ENCODE assay signal across 25 cellular contexts in the genomic region with DNA sequence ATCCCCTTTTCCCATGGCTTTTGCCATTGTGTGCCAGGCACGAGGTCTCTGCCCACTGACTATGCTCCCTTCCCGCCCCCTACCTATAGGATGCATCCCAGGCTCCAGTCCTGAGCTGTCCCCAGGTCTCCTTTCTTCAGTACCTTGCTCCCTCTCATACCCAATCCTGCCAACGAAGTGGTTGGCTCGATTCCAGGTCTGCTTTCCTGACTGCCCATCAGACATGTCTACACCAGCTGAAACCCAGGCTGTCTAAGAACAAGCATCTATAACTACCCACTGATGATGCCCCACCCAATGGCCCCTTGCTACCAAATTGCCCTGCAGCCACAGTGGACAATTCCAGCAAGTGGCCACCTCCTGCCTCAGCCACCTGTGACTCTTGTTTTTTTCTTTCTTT.
DNase-seq lines count a peak whose midpoint lies in the region; ATAC-seq, FAIRE-seq and TF ChIP-seq lines count a peak whose summit lies in the region.
"Had no signal": no experiment of that assay in that cellular context is flagged by ENCODE, and none has a peak within 500 bp of the region (broad histone marks: within the 10 kb centered on the region; RNA-seq: fewer than 3 reads in every experiment).

No MANE protein-coding gene starts in this region.

- H3K9me2 ChIP-seq in SK-N-SH: no peaks in the 10 kb centered on the region

- no peaks in the 10 kb centered on the region for H3K27me3 ChIP-seq in SK-N-SH (ENCODE audit: insufficient read depth)

- no peaks in the 10 kb centered on the region for H3K36me3 ChIP-seq in SK-N-SH (replicated peaks in 1 of 2; ENCODE audit: control insufficient read depth in 1 of 2, insufficient read depth in 2 of 2, low read length in 1 of 2)

- TF ChIP-seq EP300 in SK-N-SH (IDR thresholded peaks at IDR 0.05; ENCODE audit: borderline replicate concordance in 1 of 2, low read depth in 1 of 2, low read length in 1 of 2): no peak

- no peak overlapping the region for H3K9ac ChIP-seq in SK-N-SH
- H3K9ac ChIP-seq: GM23248 had no signal

- peaks cover 0 to 31% of the 10 kb centered on the region in 2 experiments; a peak in 1 of 4 replicates for H3K4me1 ChIP-seq in SK-N-SH (ENCODE audit: control insufficient read depth in 1 of 2, insufficient read depth in 2 of 2, low read depth in 1 of 2, low read length in 1 of 2)

- no peak overlapping the region for H3K27ac Mint-ChIP-seq in chondrocyte (ENCODE audit: unreplicated experiment)
- H3K27ac Mint-ChIP-seq: H9 had no signal

- no peak for TF ChIP-seq RAD21 in SK-N-SH (IDR thresholded peaks at IDR 0.05; ENCODE audit: low read length)

- H3K9me3 ChIP-seq in SK-N-SH: no peaks in the 10 kb centered on the region

- H3K27ac ChIP-seq in SK-N-SH (ENCODE audit: low read depth in 2 of 2, low read length in 1 of 2): no peak overlapping the region
- H3K27ac ChIP-seq: 22Rv1, PC-9, RWPE1 had no signal

- no peak for TF ChIP-seq CTCF in SK-N-SH (IDR thresholded peaks at IDR 0.05)
- no peak for TF ChIP-seq CTCF in chondrocyte (IDR thresholded peaks at IDR 0.05)

- DNase-seq in DMS 273 (lab: John Stamatoyannopoulos, UW; ENCODE audit: unreplicated experiment) (peak; percentile 18), DMS 273 treated with DMSO at 0.1 percent for 48 hours (lab: John Stamatoyannopoulos, UW) (no peak), SK-N-SH (no peak), chondrocyte (ENCODE audit: low spot score) (no peak), urothelium cell line (ENCODE audit: low spot score) (no peak), NCI-H2029 treated with DMSO at 0.1 percent for 48 hours (lab: John Stamatoyannopoulos, UW) (no peak)
- DNase-seq: AML-193; C1 segment of cervical spinal cord; CD8-positive, alpha-beta memory T cell; H9; Karpas-422; MV-4-11; NCI-H1417; NCI-H1694 treated with DMSO at 0.1 percent for 48 hours; NCI-H2107; NCI-H2227 treated with DMSO at 0.1 percent for 48 hours; NCI-H524 had no signal

- H3K4me2 ChIP-seq in SK-N-SH: peak overlapping the region; percentile 40; the same call in 1 of the 2 replicates

- H3K79me2 ChIP-seq in SK-N-SH (ENCODE audit: insufficient read depth): no peaks in the 10 kb centered on the region

- POLR2A ChIA-PET in SK-N-SH (lab: Yijun Ruan, JAX): no interaction called here

- no peak overlapping the region for H3K4me3 ChIP-seq in SK-N-SH (ENCODE audit: low read depth in 2 of 2, low read length in 1 of 2)
- H3K4me3 ChIP-seq: GM12878, GM23248, PC-9 had no signal

- FAIRE-seq in urothelium cell line (lab: Jason Lieb, UNC): peak; percentile 83
- FAIRE-seq: GM12878 had no signal

- peak overlapping the region; percentile 20 for H3K4me3 Mint-ChIP-seq in chondrocyte (ENCODE audit: unreplicated experiment)
- H3K4me3 Mint-ChIP-seq: CD8-positive, alpha-beta memory T cell; H9; IgD-negative memory B cell had no signal

- no peaks in the 10 kb centered on the region for H4K20me1 ChIP-seq in SK-N-SH (ENCODE audit: insufficient read depth)

- H3K4me1 Mint-ChIP-seq in chondrocyte (ENCODE audit: low read depth): peaks cover 56% of the 10 kb centered on the region
- H3K4me1 Mint-ChIP-seq: CD8-positive, alpha-beta memory T cell; IgD-negative memory B cell had no signal

- 47% methylated on average over 4 of the region's 4 CpGs for WGBS in SK-N-SH (ENCODE audit: low lambda C conversion rate)

- no peak for ATAC-seq in SK-N-SH treated with all-trans-retinoic acid at 6 μM for 48 hours
- ATAC-seq in GM19463 (IDR thresholded peaks at IDR 0.05; ENCODE audit: unreplicated experiment): no peak
- ATAC-seq: GM12878 had no signal

- H3K9me3 Mint-ChIP-seq in chondrocyte (ENCODE audit: low read depth): no peaks in the 10 kb centered on the region
- H3K9me3 Mint-ChIP-seq: H9 had no signal

- no peak overlapping the region for H2AFZ ChIP-seq in SK-N-SH (ENCODE audit: low read depth)
- H2AFZ ChIP-seq: GM23248, PC-9 had no signal

- no peaks in the 10 kb centered on the region for H3K36me3 Mint-ChIP-seq in chondrocyte (ENCODE audit: low read depth)
- H3K36me3 Mint-ChIP-seq: IgD-negative memory B cell had no signal

- CTCF ChIA-PET in SK-N-SH (lab: Yijun Ruan, JAX): interaction anchor here (1.2 to 2.6 kb wide), 2 partner anchors 40 to 43 kb away, joined by 4 to 8 read pairs; no protein-coding TSS in a partner anchor

- no peaks in the 10 kb centered on the region for H3K27me3 Mint-ChIP-seq in chondrocyte (ENCODE audit: low read depth)

- peaks cover 13% of the 10 kb centered on the region for H3F3A ChIP-seq in SK-N-SH (replicated peaks; ENCODE audit: insufficient read depth)

TF ChIP-seq in SK-N-SH, 30 proteins besides CTCF, POLR2A, EP300 and RAD21:
- TF ChIP-seq TAF1 (IDR thresholded peaks at IDR 0.05; ENCODE audit: borderline replicate concordance, low read depth, low read length) (no peak), ELF1 (IDR thresholded peaks at IDR 0.05) (no peak), FOSL2 (IDR thresholded peaks at IDR 0.05; ENCODE audit: borderline replicate concordance, low read depth) (no peak), GABPA (IDR thresholded peaks at IDR 0.05; ENCODE audit: low read depth) (no peak), FOXJ3 (CRISPR knock-in tag; IDR thresholded peaks at IDR 0.05) (no peak), POLR2AphosphoS5 (IDR thresholded peaks at IDR 0.05; ENCODE audit: low read depth, low read length) (no peak), RCOR1 (IDR thresholded peaks at IDR 0.05; ENCODE audit: low read length) (no peak)
- TF ChIP-seq, protein P1, sequence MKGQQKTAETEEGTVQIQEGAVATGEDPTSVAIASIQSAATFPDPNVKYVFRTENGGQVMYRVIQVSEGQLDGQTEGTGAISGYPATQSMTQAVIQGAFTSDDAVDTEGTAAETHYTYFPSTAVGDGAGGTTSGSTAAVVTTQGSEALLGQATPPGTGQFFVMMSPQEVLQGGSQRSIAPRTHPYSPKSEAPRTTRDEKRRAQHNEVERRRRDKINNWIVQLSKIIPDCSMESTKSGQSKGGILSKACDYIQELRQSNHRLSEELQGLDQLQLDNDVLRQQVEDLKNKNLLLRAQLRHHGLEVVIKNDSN (IDR thresholded peaks at IDR 0.05; ENCODE audit: borderline replicate concordance, low read depth): no peak
- TF ChIP-seq, protein P2, sequence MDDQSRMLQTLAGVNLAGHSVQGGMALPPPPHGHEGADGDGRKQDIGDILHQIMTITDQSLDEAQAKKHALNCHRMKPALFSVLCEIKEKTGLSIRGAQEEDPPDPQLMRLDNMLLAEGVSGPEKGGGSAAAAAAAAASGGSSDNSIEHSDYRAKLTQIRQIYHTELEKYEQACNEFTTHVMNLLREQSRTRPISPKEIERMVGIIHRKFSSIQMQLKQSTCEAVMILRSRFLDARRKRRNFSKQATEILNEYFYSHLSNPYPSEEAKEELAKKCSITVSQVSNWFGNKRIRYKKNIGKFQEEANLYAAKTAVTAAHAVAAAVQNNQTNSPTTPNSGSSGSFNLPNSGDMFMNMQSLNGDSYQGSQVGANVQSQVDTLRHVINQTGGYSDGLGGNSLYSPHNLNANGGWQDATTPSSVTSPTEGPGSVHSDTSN (IDR thresholded peaks at IDR 0.05): no peak
TF ChIP-seq in SK-N-SH: peak in this region for 0.

TF ChIP-seq in SK-N-SH treated with all-trans-retinoic acid at 6 μM for 48 hours, 23 proteins besides CTCF, POLR2A, EP300 and RAD21:
- no peak for TF ChIP-seq ZC3H10 (CRISPR knock-in tag; IDR thresholded peaks at IDR 0.05)
